27 cellular contexts compared by ENCODE assay signal in genomic region chr12:30953946-30954766, GRCh38. TPM values are rescaled to one million over a fixed set of nuclear protein-coding genes. Genes with fewer than 3 reads are reported as not detected.
DNase-seq lines count a peak whose midpoint lies in the region; ATAC-seq and TF ChIP-seq lines count a peak whose summit lies in the region.
"Had no signal": no experiment of that assay in that cellular context is flagged by ENCODE, and none has a peak within 500 bp of the region (broad histone marks: within the 10 kb centered on the region; RNA-seq: fewer than 3 reads in every experiment).

No MANE protein-coding gene starts in this region.

- H3K27ac ChIP-seq in PC-3 (ENCODE audit: low read length) (no peak overlapping the region), heart left ventricle (no peak overlapping the region), osteoblast (ENCODE audit: low read depth, low read length) (no peak overlapping the region)
- H3K27ac ChIP-seq: BLaER1, esophagus muscularis mucosa, pancreas, spleen had no signal

- ATAC-seq in PC-3 (no peak), heart left ventricle (peak; percentile 78 to 89 (median 84))
- ATAC-seq: GM23338, left colon, pancreas, T-helper 17 cell had no signal

- 73 to 80% (median 78%) methylated on average over 6 of the region's 6 CpGs for WGBS in heart left ventricle, 4 donors

- H3K9me3 ChIP-seq in PC-3 (ENCODE audit: low read length) = no peaks in the 10 kb centered on the region
- H3K9me3 ChIP-seq in heart left ventricle = peaks cover 0 to 6% (median 0%) of the 10 kb centered on the region in 12 donors
- H3K9me3 ChIP-seq in osteoblast (ENCODE audit: low read depth, low read length) = no peaks in the 10 kb centered on the region
- H3K9me3 ChIP-seq: BLaER1, esophagus muscularis mucosa, pancreas, spleen, transverse colon had no signal

- intact Hi-C loops in PC-3 (cut with micrococcal nuclease) = no loop called here
- intact Hi-C loops in heart left ventricle (cut with DNase I) = no loop called here

- no peak overlapping the region for H3K4me2 ChIP-seq in PC-3 (ENCODE audit: low read length)
- no peak overlapping the region for H3K4me2 ChIP-seq in osteoblast (ENCODE audit: insufficient read depth, low read length)
- H3K4me2 ChIP-seq: BLaER1, GM23338 had no signal

- no peak for TF ChIP-seq POLR2A in heart left ventricle (IDR thresholded peaks at IDR 0.05)

- no TSS peak for BruUV-seq in PC-3 (replicated peaks; lab: Mats Ljungman, UMichigan)

- no peak overlapping the region for H3K9ac ChIP-seq in PC-3 (ENCODE audit: low read length)
- H3K9ac ChIP-seq: BLaER1 had no signal

- H4K20me1 ChIP-seq in PC-3 (ENCODE audit: low read length) (no peaks in the 10 kb centered on the region), osteoblast (ENCODE audit: insufficient read depth, low read length) (no peaks in the 10 kb centered on the region)
- H4K20me1 ChIP-seq: BLaER1 had no signal

- H3K4me1 ChIP-seq in PC-3 (ENCODE audit: insufficient read depth, low read length) = no peaks in the 10 kb centered on the region
- H3K4me1 ChIP-seq in heart left ventricle = peaks cover 0 to 11% (median 0%) of the 10 kb centered on the region in 12 donors
- no peaks in the 10 kb centered on the region for H3K4me1 ChIP-seq in osteoblast (ENCODE audit: insufficient read depth, low read length)
- H3K4me1 ChIP-seq: BLaER1, esophagus muscularis mucosa, pancreas, spleen, transverse colon had no signal

- H3K79me2 ChIP-seq in PC-3 (ENCODE audit: low read length) (no peaks in the 10 kb centered on the region), osteoblast (ENCODE audit: insufficient read depth, low read length) (no peaks in the 10 kb centered on the region)

- no peaks in the 10 kb centered on the region for H3K36me3 ChIP-seq in PC-3 (ENCODE audit: low read depth, low read length)
- H3K36me3 ChIP-seq in heart left ventricle = no peaks in the 10 kb centered on the region
- no peaks in the 10 kb centered on the region for H3K36me3 ChIP-seq in osteoblast (ENCODE audit: insufficient read depth, low read length)
- H3K36me3 ChIP-seq: BLaER1, esophagus muscularis mucosa, pancreas, spleen, transverse colon had no signal

- peak; percentile 60 for DNase-seq in DMS53 (lab: John Stamatoyannopoulos, UW)
- DNase-seq in PC-3 = peak; percentile 4
- peak in 1 of 5 donors; percentile 34 for DNase-seq in heart left ventricle
- DNase-seq in osteoblast (ENCODE audit: insufficient read length, low spot score, missing footprints) = peak; percentile 69
- no peak for DNase-seq in activated naive CD4-positive, alpha-beta T cell treated with anti-CD3 and anti-CD28 coated beads, Interleukin-2, amount 50 U/mL, for 16 hours
- DNase-seq in COLO829 (ENCODE audit: low spot score) = no peak
- no peak for DNase-seq in GM03348 (ENCODE audit: low spot score)
- DNase-seq: activated CD4-positive, alpha-beta memory T cell treated with anti-CD3 and anti-CD28 coated beads for 36 hours; activated CD4-positive, CD25-positive, alpha-beta regulatory T cell treated with anti-CD3 and anti-CD28 coated beads, Interleukin-2, amount 50 U/mL, for 72 hours; activated naive CD4-positive, alpha-beta T cell treated with Interleukin-2 at 50 U/mL for 16 hours; cerebellar nuclear complex; foreskin fibroblast; left colon; NCI-H1694; NCI-H2171; pancreas; right cardiac atrium; spleen; stimulated activated CD4-positive, alpha-beta T cell treated with anti-CD3 and anti-CD28 coated beads, Interleukin-2, amount 100 ng/mL, for 24 hours; T-helper 17 cell; transverse colon had no signal

- TF ChIP-seq CTCF in PC-3 (conservative IDR thresholded peaks at IDR 0.05; ENCODE audit: low read depth, low read length) (no peak), heart left ventricle (IDR thresholded peaks at IDR 0.05) (no peak), osteoblast (IDR thresholded peaks at IDR 0.05; ENCODE audit: extremely low read depth, low read depth, low read length) (no peak)

- CTCF ChIA-PET in PC-3 (lab: Charles Lee) = no interaction called here

- H3K9me2 ChIP-seq in PC-3 (replicated peaks; ENCODE audit: low read length) = no peaks in the 10 kb centered on the region

- H2AFZ ChIP-seq in PC-3 (ENCODE audit: low read length) (no peak overlapping the region), osteoblast (ENCODE audit: low read length) (no peak overlapping the region)
- H2AFZ ChIP-seq: GM23338 had no signal

- H3K4me3 ChIP-seq in PC-3 (ENCODE audit: low read length) (no peak overlapping the region), heart left ventricle (no peak overlapping the region), osteoblast (ENCODE audit: insufficient read depth, low read length) (no peak overlapping the region)
- H3K4me3 ChIP-seq: BLaER1, esophagus muscularis mucosa, GM23338, pancreas, spleen, transverse colon had no signal

- POLR2A ChIA-PET in PC-3 (lab: Charles Lee; ENCODE audit: unreplicated experiment) = no interaction called here

- no peaks in the 10 kb centered on the region for H3F3A ChIP-seq in PC-3 (ENCODE audit: low read length, unreplicated experiment)

- H3K27me3 ChIP-seq in PC-3 (ENCODE audit: low read length) (no peaks in the 10 kb centered on the region), heart left ventricle (no peaks in the 10 kb centered on the region), osteoblast (ENCODE audit: insufficient read depth, low read length) (peaks cover 4% of the 10 kb centered on the region)
- H3K27me3 ChIP-seq: BLaER1, pancreas, spleen, transverse colon had no signal

RNA-seq across cellular contexts. Expression of gene TSPAN11, which starts 27.6 kb away (rescaled TPM):
- not detected in 2 replicates for total RNA-seq in PC-3 (2014; rRNA removed)
- 1 to 10 TPM in 8 of 9 donors, under 1 TPM in 1; 0.79 to 4.2 (median 2.0) TPM for total RNA-seq in heart left ventricle
- polyA plus RNA-seq in heart left ventricle = under 1 TPM; 0.49 to 0.61 TPM
- total RNA-seq in osteoblast = 5.4 and 10.0 TPM in 2 replicates
- total RNA-seq: activated CD4-positive, alpha-beta memory T cell treated with anti-CD3 and anti-CD28 coated beads for 36 hours; NCI-H460; SK-MEL-5; T-helper 17 cell had no signal
- polyA plus RNA-seq: IgD-negative memory B cell had no signal

Comparison
In these comparisons a context has a peak if more than half of its experiments do, and no peak if none do; other contexts are left out.
1. DNase-seq: peak in DMS53 (single experiment), PC-3 (single experiment) and osteoblast (single experiment); none in activated naive CD4-positive, alpha-beta T cell treated with anti-CD3 and anti-CD28 coated beads, Interleukin-2, amount 50 U/mL, for 16 hours (single experiment), COLO829 (single experiment) and GM03348 (single experiment).